34 cellular contexts compared by ENCODE assay signal in genomic region chr2:16429002-16429401, GRCh38.
"Had no signal": no experiment of that assay in that cellular context is flagged by ENCODE, and none has a peak within 500 bp of the region (broad histone marks: within the 10 kb centered on the region; RNA-seq: fewer than 3 reads in every experiment).

No MANE protein-coding gene starts in this region.

- H3K27me3 Mint-ChIP-seq: activated CD4-positive, alpha-beta T cell treated with anti-CD3 and anti-CD28 coated beads, Interleukin-2, amount 10 ng/mL, durations not matched to agents 24 days and 14 days; activated CD8-positive, alpha-beta T cell treated with anti-CD3 and anti-CD28 coated beads for 36 hours had no signal

- H3K4me3 Mint-ChIP-seq: activated B cell treated with CpG ODN at 0.5 μM for 24 hours; activated CD4-positive, alpha-beta memory T cell treated with anti-CD3 and anti-CD28 coated beads for 36 hours; activated CD4-positive, alpha-beta T cell treated with anti-CD3 and anti-CD28 coated beads, Interleukin-2, amount 10 ng/mL, durations not matched to agents 24 days and 14 days; activated CD8-positive, alpha-beta T cell treated with anti-CD3 and anti-CD28 coated beads for 36 hours; activated naive CD8-positive, alpha-beta T cell treated with anti-CD3 and anti-CD28 coated beads for 36 hours; activated T-cell treated with anti-CD3 and anti-CD28 coated beads, Interleukin-2, amount 50 U/mL, for 4 hours; activated T-cell treated with anti-CD3 and anti-CD28 coated beads, Interleukin-2, amount 50 U/mL, for 72 hours; activated T-helper 1 cell treated with anti-CD3 and anti-CD28 coated beads, Interleukin-12 subunit alpha, Interleukin-12 subunit beta, Interleukin-2, Interleukin-4 antibody, amounts not matched to agents 30 ng/mL and 10 ng/mL and 1 ng/mL, durations not matched to agents 14 hours and 24 hours and 36 hours; activated T-helper 17 cell treated with anti-CD3 and anti-CD28 coated beads, Interleukin-2, amount 50 U/mL, for 72 hours; T-helper 1 cell treated with Interleukin-12 subunit alpha and Interleukin-12 subunit beta and Interleukin-4 antibody, amounts not matched to agents 30 μg/mL and 1 μg/mL, for 36 hours; T-helper 2 cell treated with Interferon-gamma antibody and Interleukin-4, amounts not matched to agents 5 μg/mL and 100 μg/mL, for 36 hours had no signal

- H3K9me3 ChIP-seq: adrenal gland, body of pancreas, breast epithelium had no signal

- H3K4me3 ChIP-seq: adrenal gland, body of pancreas, breast epithelium had no signal

- H3K36me3 ChIP-seq: adrenal gland, brain microvascular endothelial cell, breast epithelium had no signal

- H3K27ac Mint-ChIP-seq: activated B cell treated with CpG ODN at 0.5 μM for 24 hours; activated CD4-positive, alpha-beta memory T cell treated with anti-CD3 and anti-CD28 coated beads for 36 hours; activated CD4-positive, alpha-beta T cell treated with anti-CD3 and anti-CD28 coated beads, Interleukin-2, amount 10 ng/mL, durations not matched to agents 24 days and 14 days; activated CD8-positive, alpha-beta T cell treated with anti-CD3 and anti-CD28 coated beads for 36 hours; activated naive CD4-positive, alpha-beta T cell treated with anti-CD3 and anti-CD28 coated beads, Interleukin-2, amount 50 U/mL, for 72 hours; activated naive CD8-positive, alpha-beta T cell treated with anti-CD3 and anti-CD28 coated beads for 36 hours; activated T-cell treated with anti-CD3 and anti-CD28 coated beads, Interleukin-2, amount 50 U/mL, for 72 hours; activated T-helper 1 cell treated with anti-CD3 and anti-CD28 coated beads, Interleukin-12 subunit alpha, Interleukin-12 subunit beta, Interleukin-2, Interleukin-4 antibody, amounts not matched to agents 30 ng/mL and 10 ng/mL and 1 ng/mL, durations not matched to agents 14 hours and 24 hours and 36 hours; activated T-helper 17 cell treated with anti-CD3 and anti-CD28 coated beads, Interleukin-2, amount 50 U/mL, for 72 hours; T-helper 1 cell treated with Interleukin-12 subunit alpha and Interleukin-12 subunit beta and Interleukin-4 antibody, amounts not matched to agents 30 μg/mL and 1 μg/mL, for 36 hours; T-helper 2 cell treated with Interferon-gamma antibody and Interleukin-4, amounts not matched to agents 5 μg/mL and 100 μg/mL, for 36 hours had no signal

- H3K27me3 ChIP-seq: adrenal gland, body of pancreas, brain microvascular endothelial cell, breast epithelium had no signal

- H3K4me1 Mint-ChIP-seq: activated B cell treated with CpG ODN at 0.5 μM for 24 hours; activated CD4-positive, alpha-beta T cell treated with anti-CD3 and anti-CD28 coated beads, Interleukin-2, amount 10 ng/mL, durations not matched to agents 24 days and 14 days; activated naive CD8-positive, alpha-beta T cell treated with anti-CD3 and anti-CD28 coated beads for 36 hours; activated T-helper 17 cell treated with anti-CD3 and anti-CD28 coated beads, Interleukin-2, amount 50 U/mL, for 72 hours had no signal

- DNase-seq: activated B cell treated with CpG ODN at 0.5 μM for 24 hours; activated CD4-positive, alpha-beta memory T cell treated with anti-CD3 and anti-CD28 coated beads for 36 hours; activated CD4-positive, alpha-beta T cell treated with anti-CD3 and anti-CD28 coated beads for 4 hours; activated CD4-positive, alpha-beta T cell treated with anti-CD3 and anti-CD28 coated beads, Interleukin-2, amount 10 ng/mL, durations not matched to agents 24 days and 14 days; activated CD4-positive, alpha-beta T cell treated with anti-CD3 and anti-CD28 coated beads, Interleukin-2, amount 50 U/mL, for 1 hour; activated CD4-positive, alpha-beta T cell treated with anti-CD3 and anti-CD28 coated beads, Interleukin-2, amount 50 U/mL, for 4 hours; activated CD4-positive, CD25-positive, alpha-beta regulatory T cell treated with anti-CD3 and anti-CD28 coated beads, Interleukin-2, amount 50 U/mL, for 72 hours; activated CD8-positive, alpha-beta memory T cell treated with anti-CD3 and anti-CD28 coated beads, Interleukin-2, amount 50 U/mL, for 4 hours; activated CD8-positive, alpha-beta T cell treated with anti-CD3 and anti-CD28 coated beads for 36 hours; activated effector memory CD4-positive, alpha-beta T cell treated with anti-CD3 and anti-CD28 coated beads, Interleukin-2, amount 50 U/mL, for 16 hours; activated gamma-delta T cell treated with Interleukin-2 at 50 U/mL for 16 hours; activated naive CD4-positive, alpha-beta T cell; activated naive CD4-positive, alpha-beta T cell treated with anti-CD3 and anti-CD28 coated beads, Interleukin-2, amount 50 U/mL, for 16 hours; activated naive CD8-positive, alpha-beta T cell treated with anti-CD3 and anti-CD28 coated beads for 36 hours; activated T-cell treated with anti-CD3 and anti-CD28 coated beads for 4 hours; activated T-cell treated with anti-CD3 and anti-CD28 coated beads, Interleukin-2, amount 50 U/mL, for 1 hour; activated T-cell treated with anti-CD3 and anti-CD28 coated beads, Interleukin-2, amount 50 U/mL, for 4 hours; activated T-cell treated with anti-CD3 and anti-CD28 coated beads, Interleukin-2, amount 50 U/mL, for 72 hours; adrenal gland; amniotic stem cell; aorta; body of pancreas; brain microvascular endothelial cell; central memory CD4-positive, alpha-beta T cell; T-helper 1 cell; T-helper 2 cell; T-helper 9 cell had no signal

- H3K36me3 Mint-ChIP-seq: activated CD4-positive, alpha-beta memory T cell treated with anti-CD3 and anti-CD28 coated beads for 36 hours; activated naive CD4-positive, alpha-beta T cell treated with anti-CD3 and anti-CD28 coated beads, Interleukin-2, amount 50 U/mL, for 72 hours; activated naive CD8-positive, alpha-beta T cell treated with anti-CD3 and anti-CD28 coated beads for 36 hours had no signal

- H3K27ac ChIP-seq: adrenal gland, body of pancreas, brain microvascular endothelial cell, breast epithelium, VCaP had no signal

- H3K9me3 Mint-ChIP-seq: activated B cell treated with CpG ODN at 0.5 μM for 24 hours; activated CD4-positive, alpha-beta memory T cell treated with anti-CD3 and anti-CD28 coated beads for 36 hours; activated CD4-positive, alpha-beta T cell treated with anti-CD3 and anti-CD28 coated beads, Interleukin-2, amount 10 ng/mL, durations not matched to agents 24 days and 14 days; activated CD8-positive, alpha-beta T cell treated with anti-CD3 and anti-CD28 coated beads for 36 hours; activated naive CD4-positive, alpha-beta T cell treated with anti-CD3 and anti-CD28 coated beads, Interleukin-2, amount 50 U/mL, for 72 hours; activated naive CD8-positive, alpha-beta T cell treated with anti-CD3 and anti-CD28 coated beads for 36 hours; activated T-cell treated with anti-CD3 and anti-CD28 coated beads, Interleukin-2, amount 50 U/mL, for 4 hours; activated T-cell treated with anti-CD3 and anti-CD28 coated beads, Interleukin-2, amount 50 U/mL, for 72 hours; activated T-helper 1 cell treated with anti-CD3 and anti-CD28 coated beads, Interleukin-12 subunit alpha, Interleukin-12 subunit beta, Interleukin-2, Interleukin-4 antibody, amounts not matched to agents 30 ng/mL and 10 ng/mL and 1 ng/mL, durations not matched to agents 14 hours and 24 hours and 36 hours; T-helper 1 cell treated with Interleukin-12 subunit alpha and Interleukin-12 subunit beta and Interleukin-4 antibody, amounts not matched to agents 30 μg/mL and 1 μg/mL, for 36 hours; T-helper 2 cell treated with Interferon-gamma antibody and Interleukin-4, amounts not matched to agents 5 μg/mL and 100 μg/mL, for 36 hours had no signal

- ATAC-seq: activated CD8-positive, alpha-beta T cell treated with anti-CD3 and anti-CD28 coated beads for 36 hours; activated naive CD4-positive, alpha-beta T cell treated with anti-CD3 and anti-CD28 coated beads, Interleukin-2, amount 50 U/mL, for 72 hours; activated T-cell treated with anti-CD3 and anti-CD28 coated beads, Interleukin-2, amount 50 U/mL, for 4 hours; activated T-cell treated with anti-CD3 and anti-CD28 coated beads, Interleukin-2, amount 50 U/mL, for 72 hours; activated T-helper 17 cell treated with anti-CD3 and anti-CD28 coated beads, Interleukin-2, amount 50 U/mL, for 72 hours; body of pancreas had no signal

- H3K4me1 ChIP-seq: adrenal gland, breast epithelium had no signal
